Comparison of ENCODE assay signal across 13 cellular contexts in the genomic region with DNA sequence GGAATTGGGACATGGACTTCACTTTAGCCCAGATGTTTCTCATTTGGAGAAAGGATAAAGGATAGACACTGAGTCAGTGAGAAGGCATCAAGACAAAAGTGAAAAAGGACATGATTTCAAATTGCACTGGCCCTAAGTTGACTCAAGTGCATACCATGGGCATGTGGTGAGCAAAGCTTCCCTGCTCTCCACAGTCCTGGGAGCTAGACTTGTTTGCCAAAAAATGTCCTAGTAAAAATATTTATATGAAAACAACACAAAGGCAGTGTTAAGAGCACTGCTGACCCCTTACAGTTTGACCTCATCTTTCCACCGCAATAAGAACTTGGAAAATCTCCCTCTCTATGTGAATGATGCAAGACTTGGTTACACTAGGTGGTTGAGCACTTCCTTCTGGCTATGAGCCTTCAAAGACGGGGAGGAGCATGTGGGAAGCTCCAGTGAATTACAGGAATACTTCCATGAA. TPM values are rescaled to one million over a fixed set of nuclear protein-coding genes. Genes with fewer than 3 reads are reported as not detected.
DNase-seq lines count a peak whose midpoint lies in the region; ATAC-seq and TF ChIP-seq lines count a peak whose summit lies in the region.
"Had no signal": no experiment of that assay in that cellular context is flagged by ENCODE, and none has a peak within 500 bp of the region (broad histone marks: within the 10 kb centered on the region; RNA-seq: fewer than 3 reads in every experiment).

No MANE protein-coding gene starts in this region.

- H3K9me3 ChIP-seq in body of pancreas = no peaks in the 10 kb centered on the region
- H3K9me3 ChIP-seq in right cardiac atrium (ENCODE audit: control insufficient read depth, low read length) = no peaks in the 10 kb centered on the region
- H3K9me3 ChIP-seq in skeletal muscle satellite cell (replicated peaks; ENCODE audit: low read length) = no peaks in the 10 kb centered on the region

- no peaks in the 10 kb centered on the region for H3K27me3 Mint-ChIP-seq in activated CD8-positive, alpha-beta memory T cell treated with anti-CD3 and anti-CD28 coated beads, Interleukin-2, amount 10 ng/mL, durations not matched to agents 7 days and 5 days
- H3K27me3 Mint-ChIP-seq: activated naive CD8-positive, alpha-beta T cell treated with anti-CD3 and anti-CD28 coated beads, Interleukin-2, amount 10 ng/mL, durations not matched to agents 7 days and 5 days had no signal

- H3K27ac ChIP-seq in body of pancreas (no peak overlapping the region), right cardiac atrium (ENCODE audit: low read length) (no peak overlapping the region)

- DNase-seq in GM04504 (ENCODE audit: low read depth) = peak; percentile 99
- peak in 2 of 4 donors; percentile 15 to 38 for DNase-seq in body of pancreas
- peak in 2 of 3 donors; percentile 42 to 59 for DNase-seq in right cardiac atrium
- DNase-seq in OCI-M1 (lab: John Stamatoyannopoulos, UW) = no peak
- DNase-seq in activated CD8-positive, alpha-beta memory T cell treated with anti-CD3 and anti-CD28 coated beads, Interleukin-2, amount 10 ng/mL, durations not matched to agents 7 days and 5 days = no peak
- DNase-seq in MV-4-11 (lab: John Stamatoyannopoulos, UW) = no peak
- DNase-seq in DMS114 treated with DMSO at 0.1 percent for 48 hours (lab: John Stamatoyannopoulos, UW; ENCODE audit: unreplicated experiment) = no peak
- DNase-seq: activated naive CD8-positive, alpha-beta T cell treated with anti-CD3 and anti-CD28 coated beads, Interleukin-2, amount 10 ng/mL, durations not matched to agents 7 days and 5 days; KG1; substantia nigra had no signal

- H3K4me3 ChIP-seq in body of pancreas = no peak overlapping the region
- H3K4me3 ChIP-seq in right cardiac atrium (ENCODE audit: low read length) = no peak overlapping the region
- peak overlapping the region; percentile 18 for H3K4me3 ChIP-seq in skeletal muscle satellite cell (ENCODE audit: low read length)
- H3K4me3 ChIP-seq: skin epidermis had no signal

- TF ChIP-seq POLR2A in body of pancreas (IDR thresholded peaks at IDR 0.05) = no peak

- H3K9me3 Mint-ChIP-seq in activated CD8-positive, alpha-beta memory T cell treated with anti-CD3 and anti-CD28 coated beads, Interleukin-2, amount 10 ng/mL, durations not matched to agents 7 days and 5 days (ENCODE audit: low read depth) = peaks cover 4% of the 10 kb centered on the region
- H3K9me3 Mint-ChIP-seq: activated naive CD8-positive, alpha-beta T cell treated with anti-CD3 and anti-CD28 coated beads, Interleukin-2, amount 10 ng/mL, durations not matched to agents 7 days and 5 days; WTC11 had no signal

- WGBS in body of pancreas, 2 donors = 60% methylated on average over 2 of the region's 2 CpGs
- 42% methylated on average over 2 of the region's 2 CpGs for WGBS in right cardiac atrium

- H3K4me1 ChIP-seq in body of pancreas (no peaks in the 10 kb centered on the region), right cardiac atrium (ENCODE audit: control insufficient read depth, insufficient read depth, low read length) (no peaks in the 10 kb centered on the region), skeletal muscle satellite cell (ENCODE audit: control insufficient read depth, insufficient read depth, low read length) (peaks cover 90% of the 10 kb centered on the region)

- H3K9ac ChIP-seq in skeletal muscle satellite cell (ENCODE audit: low read depth, low read length) = peak overlapping the region; percentile 70

- no peak overlapping the region for H3K4me3 Mint-ChIP-seq in activated CD8-positive, alpha-beta memory T cell treated with anti-CD3 and anti-CD28 coated beads, Interleukin-2, amount 10 ng/mL, durations not matched to agents 7 days and 5 days
- H3K4me3 Mint-ChIP-seq: activated naive CD8-positive, alpha-beta T cell treated with anti-CD3 and anti-CD28 coated beads, Interleukin-2, amount 10 ng/mL, durations not matched to agents 7 days and 5 days; WTC11 had no signal

- no peaks in the 10 kb centered on the region for H3K36me3 ChIP-seq in body of pancreas (replicated peaks in 1 of 2; ENCODE audit: insufficient read depth in 1 of 2, low read depth in 2 of 2)
- no peaks in the 10 kb centered on the region for H3K36me3 ChIP-seq in skeletal muscle satellite cell (ENCODE audit: insufficient read depth, low read length)

- no peak for TF ChIP-seq CTCF in body of pancreas (IDR thresholded peaks at IDR 0.05)

- CTCF ChIA-PET in activated CD8-positive, alpha-beta memory T cell treated with anti-CD3 and anti-CD28 coated beads, Interleukin-2, amount 10 ng/mL, durations not matched to agents 7 days and 5 days (lab: Charles Lee) = no interaction called here

- no peaks in the 10 kb centered on the region for H3K4me1 Mint-ChIP-seq in activated CD8-positive, alpha-beta memory T cell treated with anti-CD3 and anti-CD28 coated beads, Interleukin-2, amount 10 ng/mL, durations not matched to agents 7 days and 5 days
- H3K4me1 Mint-ChIP-seq: activated naive CD8-positive, alpha-beta T cell treated with anti-CD3 and anti-CD28 coated beads, Interleukin-2, amount 10 ng/mL, durations not matched to agents 7 days and 5 days had no signal

- intact Hi-C loops in body of pancreas (cut with DNase I) (no loop called here), right cardiac atrium (cut with DNase I) (no loop called here)

- ATAC-seq in body of pancreas (peak; percentile 70), right cardiac atrium (peak; percentile 96 to 98)
- ATAC-seq in activated CD8-positive, alpha-beta memory T cell treated with anti-CD3 and anti-CD28 coated beads, Interleukin-2, amount 10 ng/mL, durations not matched to agents 7 days and 5 days = no peak
- ATAC-seq: WTC11 had no signal

- H3K27me3 ChIP-seq in body of pancreas = no peaks in the 10 kb centered on the region
- no peaks in the 10 kb centered on the region for H3K27me3 ChIP-seq in right cardiac atrium (ENCODE audit: control insufficient read depth, insufficient read depth)
- H3K27me3 ChIP-seq in skeletal muscle satellite cell (ENCODE audit: control insufficient read depth, insufficient read depth, low read length) = no peaks in the 10 kb centered on the region

- H3K4me2 ChIP-seq in skeletal muscle satellite cell (ENCODE audit: low read length) = peak overlapping the region; percentile 59

- H3K27ac Mint-ChIP-seq in activated CD8-positive, alpha-beta memory T cell treated with anti-CD3 and anti-CD28 coated beads, Interleukin-2, amount 10 ng/mL, durations not matched to agents 7 days and 5 days = no peak overlapping the region
- H3K27ac Mint-ChIP-seq: activated naive CD8-positive, alpha-beta T cell treated with anti-CD3 and anti-CD28 coated beads, Interleukin-2, amount 10 ng/mL, durations not matched to agents 7 days and 5 days; WTC11 had no signal

- no peaks in the 10 kb centered on the region for H3K36me3 Mint-ChIP-seq in activated CD8-positive, alpha-beta memory T cell treated with anti-CD3 and anti-CD28 coated beads, Interleukin-2, amount 10 ng/mL, durations not matched to agents 7 days and 5 days
- H3K36me3 Mint-ChIP-seq: activated naive CD8-positive, alpha-beta T cell treated with anti-CD3 and anti-CD28 coated beads, Interleukin-2, amount 10 ng/mL, durations not matched to agents 7 days and 5 days; WTC11 had no signal

RNA-seq across cellular contexts. Expression of a gene that starts 46.5 kb away (rescaled TPM):
- 10 to 100 TPM in 1 of 2 donors, 1 to 10 TPM in 1; 9.6 to 10.5 TPM for total RNA-seq in body of pancreas
- 10 to 100 TPM in 2 of 4 donors, 1 to 10 TPM in 2; 7.3 to 19.8 (median 10.4) TPM for total RNA-seq in right cardiac atrium
- polyA plus RNA-seq in right cardiac atrium = 15.2 TPM
- 6.6 and 7.9 TPM in 2 replicates for total RNA-seq in skeletal muscle satellite cell (2012; rRNA removed)
- total RNA-seq in activated CD8-positive, alpha-beta memory T cell treated with anti-CD3 and anti-CD28 coated beads, Interleukin-2, amount 10 ng/mL, durations not matched to agents 7 days and 5 days = not detected
- total RNA-seq: activated naive CD8-positive, alpha-beta T cell treated with anti-CD3 and anti-CD28 coated beads, Interleukin-2, amount 10 ng/mL, durations not matched to agents 7 days and 5 days had no signal

Comparison
In these comparisons a context has a peak if more than half of its experiments do, and no peak if none do; other contexts are left out.
1. DNase-seq: peak in GM04504 (single experiment) and right cardiac atrium (2 of 3); none in OCI-M1 (single experiment), activated CD8-positive, alpha-beta memory T cell treated with anti-CD3 and anti-CD28 coated beads, Interleukin-2, amount 10 ng/mL, durations not matched to agents 7 days and 5 days (single experiment), MV-4-11 (single experiment) and DMS114 treated with DMSO at 0.1 percent for 48 hours (single experiment).
2. RNA of a gene that starts 46.5 kb away (total RNA-seq): 7.3 to 19.8 TPM in right cardiac atrium and 9.6 to 10.5 TPM in body of pancreas; not detected in activated CD8-positive, alpha-beta memory T cell treated with anti-CD3 and anti-CD28 coated beads, Interleukin-2, amount 10 ng/mL, durations not matched to agents 7 days and 5 days; every median in the first group is over 4 times any median in the second.